22 cellular contexts compared by ENCODE assay signal in the genomic region with DNA sequence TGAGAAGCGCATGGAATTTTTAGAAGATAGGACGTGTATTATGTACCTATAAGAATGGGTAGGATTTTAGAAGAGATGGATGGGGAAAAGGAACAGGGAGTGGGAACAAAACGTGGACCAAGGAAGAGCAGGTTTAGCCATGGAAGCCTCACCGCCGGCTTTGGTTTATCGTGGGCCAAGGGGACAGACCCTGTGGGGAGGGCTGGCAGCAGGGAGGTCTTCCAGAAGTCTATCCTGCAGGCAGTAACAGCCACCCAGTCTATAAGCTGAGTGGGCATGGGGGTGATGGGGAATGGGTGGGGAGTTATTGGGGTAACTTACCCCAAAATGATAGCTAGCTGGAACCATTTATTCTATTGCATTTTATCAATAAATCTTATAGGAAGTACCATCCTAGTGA. TPM values are rescaled to one million over a fixed set of nuclear protein-coding genes. Genes with fewer than 3 reads are reported as not detected.
DNase-seq lines count a peak whose midpoint lies in the region; ATAC-seq and TF ChIP-seq lines count a peak whose summit lies in the region.
"Had no signal": no experiment of that assay in that cellular context is flagged by ENCODE, and none has a peak within 500 bp of the region (broad histone marks: within the 10 kb centered on the region; RNA-seq: fewer than 3 reads in every experiment).

No MANE protein-coding gene starts in this region.

- H3K27me3 ChIP-seq in BLaER1: no peaks in the 10 kb centered on the region
- no peaks in the 10 kb centered on the region for H3K27me3 ChIP-seq in CD4-positive, alpha-beta T cell (ENCODE audit: control insufficient read depth, insufficient read depth, low read length)
- H3K27me3 ChIP-seq: brain microvascular endothelial cell, ovary, upper lobe of right lung had no signal

- H3K4me3 Mint-ChIP-seq in CD4-positive, alpha-beta T cell: peak overlapping the region; percentile 46
- H3K4me3 Mint-ChIP-seq in activated CD4-positive, alpha-beta memory T cell treated with anti-CD3 and anti-CD28 coated beads, Interleukin-2, amount 10 ng/mL, durations not matched to agents 7 days and 5 days: peak overlapping the region; percentile 9
- peak overlapping the region; percentile 1 to 68 (median 30) for H3K4me3 Mint-ChIP-seq in immature natural killer cell
- H3K4me3 Mint-ChIP-seq: HFFc6 had no signal

- H3K4me2 ChIP-seq in BLaER1: 0 out of 2 replicates have a peak overlapping the region, but pooled peaks have one; percentile 8
- H3K4me2 ChIP-seq: KMS-11 had no signal

- H3K9me3 Mint-ChIP-seq in CD4-positive, alpha-beta T cell: no peaks in the 10 kb centered on the region
- H3K9me3 Mint-ChIP-seq in activated CD4-positive, alpha-beta memory T cell treated with anti-CD3 and anti-CD28 coated beads, Interleukin-2, amount 10 ng/mL, durations not matched to agents 7 days and 5 days: no peaks in the 10 kb centered on the region
- no peaks in the 10 kb centered on the region for H3K9me3 Mint-ChIP-seq in immature natural killer cell
- H3K9me3 Mint-ChIP-seq: HFFc6 had no signal

- POLR2A ChIA-PET in CD4-positive, alpha-beta T cell (lab: Charles Lee): interaction anchor here (1.1 to 43.3 kb wide), 5 partner anchors 3 to 144 kb away, joined by 4 to 2111 read pairs (median 962); partner anchors contain the start of gene IKZF1
- POLR2A ChIA-PET in activated CD4-positive, alpha-beta memory T cell treated with anti-CD3 and anti-CD28 coated beads, Interleukin-2, amount 10 ng/mL, durations not matched to agents 7 days and 5 days (lab: Charles Lee): interaction anchor here (1.0 to 20.5 kb wide), 9 partner anchors 10 to 313 kb away, joined by 3 to 1125 read pairs (median 12); partner anchors contain the start of gene IKZF1

- TF ChIP-seq CTCF in CD4-positive, alpha-beta T cell (IDR thresholded peaks at IDR 0.05): no peak

- H3K4me1 Mint-ChIP-seq in CD4-positive, alpha-beta T cell (ENCODE audit: low read depth): peaks cover 98% of the 10 kb centered on the region
- peaks cover 92% of the 10 kb centered on the region for H3K4me1 Mint-ChIP-seq in activated CD4-positive, alpha-beta memory T cell treated with anti-CD3 and anti-CD28 coated beads, Interleukin-2, amount 10 ng/mL, durations not matched to agents 7 days and 5 days
- peaks cover 0 to 95% of the 10 kb centered on the region in 2 donors for H3K4me1 Mint-ChIP-seq in immature natural killer cell

- peaks cover 93% of the 10 kb centered on the region for H4K20me1 ChIP-seq in BLaER1

- intact Hi-C loops in CD4-positive, alpha-beta T cell (cut with DNase I, micrococcal nuclease): loop anchor here in 1 of 2 experiments (2.0 kb wide), 1 partner anchor 15 kb away; no protein-coding TSS in a partner anchor

- H3K36me3 ChIP-seq in BLaER1: peaks cover 99% of the 10 kb centered on the region
- H3K36me3 ChIP-seq: brain microvascular endothelial cell, ovary, upper lobe of right lung had no signal

- peaks cover 72% of the 10 kb centered on the region for H3K4me1 ChIP-seq in BLaER1
- H3K4me1 ChIP-seq: upper lobe of right lung had no signal

- H3K27ac ChIP-seq in BLaER1: no peak overlapping the region
- peak overlapping the region; percentile 95 for H3K27ac ChIP-seq in CD4-positive, alpha-beta T cell (ENCODE audit: low read depth, low read length)
- H3K27ac ChIP-seq: brain microvascular endothelial cell, KMS-11, ovary, VCaP had no signal

- CTCF ChIA-PET in CD4-positive, alpha-beta T cell (lab: Charles Lee): interaction anchor here (0.7 to 3.4 kb wide), 4 partner anchors 9 to 143 kb away, joined by 3 to 15 read pairs (median 12); no protein-coding TSS in a partner anchor
- CTCF ChIA-PET in activated CD4-positive, alpha-beta memory T cell treated with anti-CD3 and anti-CD28 coated beads, Interleukin-2, amount 10 ng/mL, durations not matched to agents 7 days and 5 days (lab: Charles Lee): interaction anchor here (4.3 to 4.7 kb wide), 3 partner anchors 11 to 144 kb away, joined by 17 to 28 read pairs (median 27); no protein-coding TSS in a partner anchor

- DNase-seq in CD4-positive, alpha-beta T cell: no peak
- no peak for DNase-seq in activated CD4-positive, alpha-beta memory T cell treated with anti-CD3 and anti-CD28 coated beads, Interleukin-2, amount 10 ng/mL, durations not matched to agents 7 days and 5 days
- no peak for DNase-seq in immature natural killer cell
- DNase-seq in hypothalamus (lab: John Stamatoyannopoulos, UW): no peak
- no peak for DNase-seq in HuH-7 (ENCODE audit: low spot score)
- no peak for DNase-seq in LoVo (ENCODE audit: low spot score)
- DNase-seq: brain microvascular endothelial cell, cortex of kidney, HFFc6, lower lobe of right lung, NCI-H1105, NCI-H2107, NCI-H524 treated with DMSO at 0.1 percent for 48 hours, ovary, upper lobe of right lung had no signal

- ATAC-seq in CD4-positive, alpha-beta T cell (ENCODE audit: poor library complexity): no peak
- no peak for ATAC-seq in GM21825 (IDR thresholded peaks at IDR 0.05; ENCODE audit: unreplicated experiment)
- ATAC-seq: lower lobe of right lung, Right ventricle myocardium inferior, sciatic nerve, upper lobe of right lung had no signal

- H3K9ac ChIP-seq in BLaER1: no peak overlapping the region
- H3K9ac ChIP-seq: KMS-11 had no signal

- H3K27me3 Mint-ChIP-seq in CD4-positive, alpha-beta T cell: no peaks in the 10 kb centered on the region
- H3K27me3 Mint-ChIP-seq in activated CD4-positive, alpha-beta memory T cell treated with anti-CD3 and anti-CD28 coated beads, Interleukin-2, amount 10 ng/mL, durations not matched to agents 7 days and 5 days: no peaks in the 10 kb centered on the region
- peaks cover 0 to 7% (median 3%) of the 10 kb centered on the region in 3 donors for H3K27me3 Mint-ChIP-seq in immature natural killer cell (ENCODE audit: low read depth in 3 of 3)

- no peak overlapping the region for H3K4me3 ChIP-seq in BLaER1
- H3K4me3 ChIP-seq: lower lobe of right lung, ovary, upper lobe of right lung had no signal

- H3K9me3 ChIP-seq in BLaER1: no peaks in the 10 kb centered on the region
- no peaks in the 10 kb centered on the region for H3K9me3 ChIP-seq in CD4-positive, alpha-beta T cell (ENCODE audit: control insufficient read depth, low read length)
- H3K9me3 ChIP-seq: lower lobe of right lung, ovary, upper lobe of right lung had no signal

- peaks cover 90% of the 10 kb centered on the region for H3K36me3 Mint-ChIP-seq in CD4-positive, alpha-beta T cell (ENCODE audit: low read depth)
- H3K36me3 Mint-ChIP-seq in activated CD4-positive, alpha-beta memory T cell treated with anti-CD3 and anti-CD28 coated beads, Interleukin-2, amount 10 ng/mL, durations not matched to agents 7 days and 5 days (ENCODE audit: low read depth): peaks cover 84% of the 10 kb centered on the region
- H3K36me3 Mint-ChIP-seq in immature natural killer cell: peaks cover 11 to 49% (median 22%) of the 10 kb centered on the region in 3 donors

- no peak overlapping the region for H3K27ac Mint-ChIP-seq in CD4-positive, alpha-beta T cell
- peak overlapping the region; percentile 92 for H3K27ac Mint-ChIP-seq in activated CD4-positive, alpha-beta memory T cell treated with anti-CD3 and anti-CD28 coated beads, Interleukin-2, amount 10 ng/mL, durations not matched to agents 7 days and 5 days
- H3K27ac Mint-ChIP-seq in immature natural killer cell: peak overlapping the region in 5 of 6 donors; percentile 95 to 98 (median 96)
- H3K27ac Mint-ChIP-seq: HFFc6 had no signal

RNA-seq across cellular contexts. Expression of gene IKZF1, which starts 44.9 kb away (rescaled TPM):
- 100 to 1,000 TPM; 297 to 300 TPM for total RNA-seq in CD4-positive, alpha-beta T cell
- 100 to 1,000 TPM; 383 to 404 TPM for total RNA-seq in activated CD4-positive, alpha-beta memory T cell treated with anti-CD3 and anti-CD28 coated beads, Interleukin-2, amount 10 ng/mL, durations not matched to agents 7 days and 5 days
- polyA plus RNA-seq in immature natural killer cell: 100 to 1,000 TPM in 1 of 3 donors, 10 to 100 TPM in 2; 79.5 to 307 (median 91.3) TPM
- total RNA-seq: fibroblast of villous mesenchyme, HFFc6 had no signal
